In genomic region chr20:24135786-24136185, GRCh38 we compare ENCODE assay signal across 1 cellular context.
TF ChIP-seq lines count a peak whose summit lies in the region.

No MANE protein-coding gene starts in this region.

TF ChIP-seq in GM23338, 12 proteins besides CTCF, POLR2A, EP300 and RAD21 (continued from another document):
- TF ChIP-seq ZNF462 (CRISPR knock-in tag; IDR thresholded peaks at IDR 0.05), result no peak
- no peak for TF ChIP-seq NANOG (IDR thresholded peaks at IDR 0.05; ENCODE audit: borderline replicate concordance)
- TF ChIP-seq CREB1 (CRISPR knock-in tag; IDR thresholded peaks at IDR 0.05; ENCODE audit: low read depth), result no peak
